Comparison of ENCODE assay signal across 1 cellular context in the genomic region with DNA sequence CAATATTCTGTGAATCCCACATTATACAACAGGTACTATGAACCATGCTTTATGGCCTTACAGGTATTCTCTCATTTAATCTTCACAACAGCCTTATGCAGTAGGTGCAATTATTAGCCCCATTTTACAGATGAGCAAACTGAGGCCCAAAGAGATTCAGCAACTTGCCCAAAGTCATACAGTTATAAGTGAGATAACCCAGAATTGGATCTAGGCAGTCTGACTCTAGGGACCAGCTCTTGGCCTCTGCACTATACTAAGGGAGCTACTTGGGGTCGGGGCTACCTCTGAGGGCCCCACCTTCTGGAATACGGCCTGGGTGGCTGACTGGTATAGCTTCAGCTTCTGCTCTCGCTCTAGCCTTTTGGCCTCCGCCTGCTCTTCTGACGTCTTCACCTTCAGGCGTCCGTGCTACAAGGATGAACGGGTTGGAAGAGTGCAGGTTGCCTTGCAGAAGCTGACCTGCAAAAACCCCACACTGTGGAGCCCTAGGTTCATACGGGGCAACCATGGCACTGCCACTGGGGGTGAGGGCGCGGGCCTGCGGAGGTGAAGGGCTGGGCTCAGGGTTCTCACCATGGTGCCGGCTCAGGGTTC.
A peak's percentile ranks its signal among the peaks of the same experiment; 100 is the strongest.
TF ChIP-seq lines count a peak whose summit lies in the region.

No MANE protein-coding gene starts in this region.

TF ChIP-seq in HepG2, 621 proteins besides CTCF, POLR2A, EP300 and RAD21 (continued from another document and continues in another):
- TF ChIP-seq, protein P1, sequence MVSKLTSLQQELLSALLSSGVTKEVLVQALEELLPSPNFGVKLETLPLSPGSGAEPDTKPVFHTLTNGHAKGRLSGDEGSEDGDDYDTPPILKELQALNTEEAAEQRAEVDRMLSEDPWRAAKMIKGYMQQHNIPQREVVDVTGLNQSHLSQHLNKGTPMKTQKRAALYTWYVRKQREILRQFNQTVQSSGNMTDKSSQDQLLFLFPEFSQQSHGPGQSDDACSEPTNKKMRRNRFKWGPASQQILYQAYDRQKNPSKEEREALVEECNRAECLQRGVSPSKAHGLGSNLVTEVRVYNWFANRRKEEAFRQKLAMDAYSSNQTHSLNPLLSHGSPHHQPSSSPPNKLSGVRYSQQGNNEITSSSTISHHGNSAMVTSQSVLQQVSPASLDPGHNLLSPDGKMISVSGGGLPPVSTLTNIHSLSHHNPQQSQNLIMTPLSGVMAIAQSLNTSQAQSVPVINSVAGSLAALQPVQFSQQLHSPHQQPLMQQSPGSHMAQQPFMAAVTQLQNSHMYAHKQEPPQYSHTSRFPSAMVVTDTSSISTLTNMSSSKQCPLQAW (CRISPR knock-in tag; IDR thresholded peaks at IDR 0.05), result peak; percentile 67
- TF ChIP-seq SMARCE1 (IDR thresholded peaks at IDR 0.05; ENCODE audit: borderline replicate concordance), result no peak
- TF ChIP-seq KDM5B (CRISPR knock-in tag; IDR thresholded peaks at IDR 0.05; ENCODE audit: borderline replicate concordance), result no peak
- no peak for TF ChIP-seq NCOR1 (IDR thresholded peaks at IDR 0.05; ENCODE audit: borderline replicate concordance, low read length)
- TF ChIP-seq ZNF746 (CRISPR knock-in tag; IDR thresholded peaks at IDR 0.05), result peak; percentile 78; the same call in 1 of the 2 replicates
- 0 out of 2 replicates have a peak, but pooled peaks have one; percentile 11 for TF ChIP-seq ZFP37 (CRISPR knock-in tag; IDR thresholded peaks at IDR 0.05; ENCODE audit: borderline replicate concordance)
- TF ChIP-seq ZNF572 (CRISPR knock-in tag; IDR thresholded peaks at IDR 0.05), result peak; percentile 99
- TF ChIP-seq, protein P2, sequence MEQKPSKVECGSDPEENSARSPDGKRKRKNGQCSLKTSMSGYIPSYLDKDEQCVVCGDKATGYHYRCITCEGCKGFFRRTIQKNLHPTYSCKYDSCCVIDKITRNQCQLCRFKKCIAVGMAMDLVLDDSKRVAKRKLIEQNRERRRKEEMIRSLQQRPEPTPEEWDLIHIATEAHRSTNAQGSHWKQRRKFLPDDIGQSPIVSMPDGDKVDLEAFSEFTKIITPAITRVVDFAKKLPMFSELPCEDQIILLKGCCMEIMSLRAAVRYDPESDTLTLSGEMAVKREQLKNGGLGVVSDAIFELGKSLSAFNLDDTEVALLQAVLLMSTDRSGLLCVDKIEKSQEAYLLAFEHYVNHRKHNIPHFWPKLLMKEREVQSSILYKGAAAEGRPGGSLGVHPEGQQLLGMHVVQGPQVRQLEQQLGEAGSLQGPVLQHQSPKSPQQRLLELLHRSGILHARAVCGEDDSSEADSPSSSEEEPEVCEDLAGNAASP (CRISPR knock-in tag; IDR thresholded peaks at IDR 0.05; ENCODE audit: borderline replicate concordance), result no peak
- TF ChIP-seq, protein P3, sequence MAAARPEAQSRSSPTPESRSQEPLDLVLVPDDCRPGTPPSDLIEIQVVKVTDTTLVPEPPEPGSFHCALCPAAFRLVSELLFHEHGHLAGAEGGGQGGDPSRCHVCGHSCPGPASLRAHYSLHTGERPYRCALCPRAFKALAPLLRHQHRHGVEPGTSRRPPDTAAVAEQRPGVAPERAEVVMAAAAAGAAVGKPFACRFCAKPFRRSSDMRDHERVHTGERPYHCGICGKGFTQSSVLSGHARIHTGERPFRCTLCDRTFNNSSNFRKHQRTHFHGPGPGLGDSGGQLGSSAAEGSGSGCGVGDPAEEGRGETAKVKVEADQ (CRISPR knock-in tag; IDR thresholded peaks at IDR 0.05; ENCODE audit: borderline replicate concordance), result peak; percentile 4
- peak in 1 of 2 experiments; percentile 5; a peak in 1 of 4 replicates for TF ChIP-seq NR2F1 (CRISPR knock-in tag; IDR thresholded peaks at IDR 0.05)
- no peak; the same call in 1 of the 2 replicates for TF ChIP-seq IRF2 (CRISPR knock-in tag; IDR thresholded peaks at IDR 0.05)
- TF ChIP-seq HDAC2 (CRISPR knock-in tag; IDR thresholded peaks at IDR 0.05), result 0 out of 2 replicates have a peak, but pooled peaks have one; percentile 53
- TF ChIP-seq ZBTB39 (CRISPR knock-in tag; IDR thresholded peaks at IDR 0.05), result no peak; the same call in 1 of the 2 replicates
- no peak for TF ChIP-seq ZFP1 (CRISPR knock-in tag; IDR thresholded peaks at IDR 0.05)
- TF ChIP-seq GTF3A (CRISPR knock-in tag; conservative IDR thresholded peaks at IDR 0.05), result no peak
- TF ChIP-seq, protein P4, sequence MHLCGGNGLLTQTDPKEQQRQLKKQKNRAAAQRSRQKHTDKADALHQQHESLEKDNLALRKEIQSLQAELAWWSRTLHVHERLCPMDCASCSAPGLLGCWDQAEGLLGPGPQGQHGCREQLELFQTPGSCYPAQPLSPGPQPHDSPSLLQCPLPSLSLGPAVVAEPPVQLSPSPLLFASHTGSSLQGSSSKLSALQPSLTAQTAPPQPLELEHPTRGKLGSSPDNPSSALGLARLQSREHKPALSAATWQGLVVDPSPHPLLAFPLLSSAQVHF (CRISPR knock-in tag; IDR thresholded peaks at IDR 0.05), result no peak
- 0 out of 2 replicates have a peak, but pooled peaks have one; percentile 1 for TF ChIP-seq ZNF879 (CRISPR knock-in tag; IDR thresholded peaks at IDR 0.05)
- TF ChIP-seq ZNF564 (CRISPR knock-in tag; IDR thresholded peaks at IDR 0.05), result no peak
- TF ChIP-seq BRCA1 (CRISPR knock-in tag; IDR thresholded peaks at IDR 0.05), result no peak
- no peak for TF ChIP-seq HNRNPUL1 (IDR thresholded peaks at IDR 0.05; ENCODE audit: low read depth, low read length)
- no peak for TF ChIP-seq ZBTB42 (CRISPR knock-in tag; IDR thresholded peaks at IDR 0.05)
- TF ChIP-seq, protein P5, sequence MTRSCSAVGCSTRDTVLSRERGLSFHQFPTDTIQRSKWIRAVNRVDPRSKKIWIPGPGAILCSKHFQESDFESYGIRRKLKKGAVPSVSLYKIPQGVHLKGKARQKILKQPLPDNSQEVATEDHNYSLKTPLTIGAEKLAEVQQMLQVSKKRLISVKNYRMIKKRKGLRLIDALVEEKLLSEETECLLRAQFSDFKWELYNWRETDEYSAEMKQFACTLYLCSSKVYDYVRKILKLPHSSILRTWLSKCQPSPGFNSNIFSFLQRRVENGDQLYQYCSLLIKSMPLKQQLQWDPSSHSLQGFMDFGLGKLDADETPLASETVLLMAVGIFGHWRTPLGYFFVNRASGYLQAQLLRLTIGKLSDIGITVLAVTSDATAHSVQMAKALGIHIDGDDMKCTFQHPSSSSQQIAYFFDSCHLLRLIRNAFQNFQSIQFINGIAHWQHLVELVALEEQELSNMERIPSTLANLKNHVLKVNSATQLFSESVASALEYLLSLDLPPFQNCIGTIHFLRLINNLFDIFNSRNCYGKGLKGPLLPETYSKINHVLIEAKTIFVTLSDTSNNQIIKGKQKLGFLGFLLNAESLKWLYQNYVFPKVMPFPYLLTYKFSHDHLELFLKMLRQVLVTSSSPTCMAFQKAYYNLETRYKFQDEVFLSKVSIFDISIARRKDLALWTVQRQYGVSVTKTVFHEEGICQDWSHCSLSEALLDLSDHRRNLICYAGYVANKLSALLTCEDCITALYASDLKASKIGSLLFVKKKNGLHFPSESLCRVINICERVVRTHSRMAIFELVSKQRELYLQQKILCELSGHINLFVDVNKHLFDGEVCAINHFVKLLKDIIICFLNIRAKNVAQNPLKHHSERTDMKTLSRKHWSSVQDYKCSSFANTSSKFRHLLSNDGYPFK (CRISPR knock-in tag; IDR thresholded peaks at IDR 0.05; ENCODE audit: borderline replicate concordance), result no peak
- TF ChIP-seq IKZF4 (CRISPR knock-in tag; IDR thresholded peaks at IDR 0.05; ENCODE audit: borderline replicate concordance, low read depth, not compliant biosample characterization), result peak; percentile 45
- peak; percentile 77; the same call in 1 of the 2 replicates for TF ChIP-seq SMAD9 (CRISPR knock-in tag; IDR thresholded peaks at IDR 0.05)
- peak; percentile 57; the same call in 1 of the 2 replicates for TF ChIP-seq EED (CRISPR knock-in tag; IDR thresholded peaks at IDR 0.05)
- no peak for TF ChIP-seq ZNF558 (CRISPR knock-in tag; IDR thresholded peaks at IDR 0.05; ENCODE audit: borderline replicate concordance)
- TF ChIP-seq KDM6A (CRISPR knock-in tag; IDR thresholded peaks at IDR 0.05; ENCODE audit: low read depth), result peak; percentile 31; the same call in 1 of the 2 replicates
- TF ChIP-seq PPARG (CRISPR knock-in tag; conservative IDR thresholded peaks at IDR 0.05), result no peak
- TF ChIP-seq, protein P6, sequence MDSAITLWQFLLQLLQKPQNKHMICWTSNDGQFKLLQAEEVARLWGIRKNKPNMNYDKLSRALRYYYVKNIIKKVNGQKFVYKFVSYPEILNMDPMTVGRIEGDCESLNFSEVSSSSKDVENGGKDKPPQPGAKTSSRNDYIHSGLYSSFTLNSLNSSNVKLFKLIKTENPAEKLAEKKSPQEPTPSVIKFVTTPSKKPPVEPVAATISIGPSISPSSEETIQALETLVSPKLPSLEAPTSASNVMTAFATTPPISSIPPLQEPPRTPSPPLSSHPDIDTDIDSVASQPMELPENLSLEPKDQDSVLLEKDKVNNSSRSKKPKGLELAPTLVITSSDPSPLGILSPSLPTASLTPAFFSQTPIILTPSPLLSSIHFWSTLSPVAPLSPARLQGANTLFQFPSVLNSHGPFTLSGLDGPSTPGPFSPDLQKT (CRISPR knock-in tag; IDR thresholded peaks at IDR 0.05; ENCODE audit: borderline replicate concordance), result 0 out of 2 replicates have a peak, but pooled peaks have one; percentile 50
- TF ChIP-seq SIN3B (IDR thresholded peaks at IDR 0.05; ENCODE audit: low read length), result no peak
- TF ChIP-seq ISX (CRISPR knock-in tag; conservative IDR thresholded peaks at IDR 0.05), result 0 out of 2 replicates have a peak, but pooled peaks have one; percentile 25
- peak; percentile 92; the same call in 1 of the 2 replicates for TF ChIP-seq NFATC3 (CRISPR knock-in tag; IDR thresholded peaks at IDR 0.05)
- TF ChIP-seq ZBTB33 (CRISPR knock-in tag; IDR thresholded peaks at IDR 0.05), result no peak
- TF ChIP-seq, protein P7, sequence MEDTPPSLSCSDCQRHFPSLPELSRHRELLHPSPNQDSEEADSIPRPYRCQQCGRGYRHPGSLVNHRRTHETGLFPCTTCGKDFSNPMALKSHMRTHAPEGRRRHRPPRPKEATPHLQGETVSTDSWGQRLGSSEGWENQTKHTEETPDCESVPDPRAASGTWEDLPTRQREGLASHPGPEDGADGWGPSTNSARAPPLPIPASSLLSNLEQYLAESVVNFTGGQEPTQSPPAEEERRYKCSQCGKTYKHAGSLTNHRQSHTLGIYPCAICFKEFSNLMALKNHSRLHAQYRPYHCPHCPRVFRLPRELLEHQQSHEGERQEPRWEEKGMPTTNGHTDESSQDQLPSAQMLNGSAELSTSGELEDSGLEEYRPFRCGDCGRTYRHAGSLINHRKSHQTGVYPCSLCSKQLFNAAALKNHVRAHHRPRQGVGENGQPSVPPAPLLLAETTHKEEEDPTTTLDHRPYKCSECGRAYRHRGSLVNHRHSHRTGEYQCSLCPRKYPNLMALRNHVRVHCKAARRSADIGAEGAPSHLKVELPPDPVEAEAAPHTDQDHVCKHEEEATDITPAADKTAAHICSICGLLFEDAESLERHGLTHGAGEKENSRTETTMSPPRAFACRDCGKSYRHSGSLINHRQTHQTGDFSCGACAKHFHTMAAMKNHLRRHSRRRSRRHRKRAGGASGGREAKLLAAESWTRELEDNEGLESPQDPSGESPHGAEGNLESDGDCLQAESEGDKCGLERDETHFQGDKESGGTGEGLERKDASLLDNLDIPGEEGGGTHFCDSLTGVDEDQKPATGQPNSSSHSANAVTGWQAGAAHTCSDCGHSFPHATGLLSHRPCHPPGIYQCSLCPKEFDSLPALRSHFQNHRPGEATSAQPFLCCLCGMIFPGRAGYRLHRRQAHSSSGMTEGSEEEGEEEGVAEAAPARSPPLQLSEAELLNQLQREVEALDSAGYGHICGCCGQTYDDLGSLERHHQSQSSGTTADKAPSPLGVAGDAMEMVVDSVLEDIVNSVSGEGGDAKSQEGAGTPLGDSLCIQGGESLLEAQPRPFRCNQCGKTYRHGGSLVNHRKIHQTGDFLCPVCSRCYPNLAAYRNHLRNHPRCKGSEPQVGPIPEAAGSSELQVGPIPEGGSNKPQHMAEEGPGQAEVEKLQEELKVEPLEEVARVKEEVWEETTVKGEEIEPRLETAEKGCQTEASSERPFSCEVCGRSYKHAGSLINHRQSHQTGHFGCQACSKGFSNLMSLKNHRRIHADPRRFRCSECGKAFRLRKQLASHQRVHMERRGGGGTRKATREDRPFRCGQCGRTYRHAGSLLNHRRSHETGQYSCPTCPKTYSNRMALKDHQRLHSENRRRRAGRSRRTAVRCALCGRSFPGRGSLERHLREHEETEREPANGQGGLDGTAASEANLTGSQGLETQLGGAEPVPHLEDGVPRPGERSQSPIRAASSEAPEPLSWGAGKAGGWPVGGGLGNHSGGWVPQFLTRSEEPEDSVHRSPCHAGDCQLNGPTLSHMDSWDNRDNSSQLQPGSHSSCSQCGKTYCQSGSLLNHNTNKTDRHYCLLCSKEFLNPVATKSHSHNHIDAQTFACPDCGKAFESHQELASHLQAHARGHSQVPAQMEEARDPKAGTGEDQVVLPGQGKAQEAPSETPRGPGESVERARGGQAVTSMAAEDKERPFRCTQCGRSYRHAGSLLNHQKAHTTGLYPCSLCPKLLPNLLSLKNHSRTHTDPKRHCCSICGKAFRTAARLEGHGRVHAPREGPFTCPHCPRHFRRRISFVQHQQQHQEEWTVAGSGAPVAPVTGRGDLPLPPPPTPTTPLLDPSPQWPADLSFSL (CRISPR knock-in tag; IDR thresholded peaks at IDR 0.05), result peak; percentile 3; the same call in 1 of the 2 replicates
- no peak for TF ChIP-seq NR1H2 (CRISPR knock-in tag; IDR thresholded peaks at IDR 0.05; ENCODE audit: borderline replicate concordance, low read depth)
- no peak for TF ChIP-seq TAF1 (CRISPR knock-in tag; IDR thresholded peaks at IDR 0.05)
- TF ChIP-seq KDM1A (CRISPR knock-in tag; IDR thresholded peaks at IDR 0.05), result peak; percentile 96
- TF ChIP-seq BORCS8-MEF2B (CRISPR knock-in tag; IDR thresholded peaks at IDR 0.05), result no peak
- peak; percentile 100 for TF ChIP-seq ZNF629 (CRISPR knock-in tag; conservative IDR thresholded peaks at IDR 0.05)
